In the genomic region with DNA sequence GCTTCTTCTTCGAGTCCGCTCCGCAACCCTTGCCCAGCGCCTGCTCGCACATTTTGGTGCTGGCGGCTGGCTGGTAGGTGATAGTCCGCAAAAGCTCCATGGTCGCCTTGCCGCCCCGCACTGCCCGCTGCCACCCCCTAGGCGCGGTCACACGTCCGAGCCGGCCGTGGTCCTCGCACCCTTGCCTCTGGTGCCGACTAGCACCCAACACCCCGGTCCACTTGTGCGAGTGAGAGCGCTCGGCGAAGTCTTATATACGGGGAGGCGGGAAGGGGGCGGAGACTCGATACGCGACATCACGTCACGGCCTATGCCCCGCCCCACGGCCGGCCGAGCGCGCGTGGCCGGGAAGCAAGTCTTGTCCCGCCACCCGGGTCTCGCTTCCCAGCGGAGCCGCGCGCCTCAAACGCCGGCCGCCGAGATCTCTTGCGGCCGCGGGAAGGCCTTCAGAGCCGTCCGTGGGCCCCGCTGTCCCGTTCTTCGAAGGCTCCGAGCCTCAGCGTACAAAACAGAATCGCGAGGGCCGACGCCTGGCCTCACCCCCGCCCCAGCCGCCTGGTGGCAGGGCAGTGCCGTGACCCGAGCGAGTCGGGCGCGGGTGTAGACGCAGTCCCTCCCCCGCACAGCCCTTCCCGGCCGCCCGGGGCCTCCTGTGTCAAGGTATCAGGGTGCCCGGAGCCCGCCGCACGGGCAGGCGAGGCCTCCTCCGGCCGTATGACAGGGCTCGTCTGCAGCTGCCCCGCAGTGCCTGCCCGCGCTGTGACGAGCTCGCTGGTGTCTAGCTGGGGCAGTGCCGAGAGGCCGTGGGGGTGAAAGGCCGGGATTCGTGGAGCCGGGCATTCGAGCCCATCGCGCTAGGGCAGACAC, we compare ENCODE assay signal across 8 cellular contexts. TPM values are rescaled to one million over a fixed set of nuclear protein-coding genes. Genes with fewer than 3 reads are reported as not detected.
A peak's percentile ranks its signal among the peaks of the same experiment; 100 is the strongest.
DNase-seq lines count a peak whose midpoint lies in the region; ATAC-seq and TF ChIP-seq lines count a peak whose summit lies in the region.

A gene (minus strand): TSS at position 227 of the 867 bp plus-strand sequence. CDS start 127 bp downstream, at position 100.

- no peaks in the 10 kb centered on the region for H3K79me2 ChIP-seq in DOHH2 (ENCODE audit: control insufficient read depth, low read length)

- H3K9me3 ChIP-seq in DOHH2 (ENCODE audit: control insufficient read depth, insufficient read depth, low read length), result no peaks in the 10 kb centered on the region
- no peaks in the 10 kb centered on the region for H3K9me3 ChIP-seq in adipocyte (ENCODE audit: control insufficient read depth, low read length)
- no peaks in the 10 kb centered on the region for H3K9me3 ChIP-seq in transverse colon

- no peak for TF ChIP-seq EP300 in transverse colon (IDR thresholded peaks at IDR 0.05; ENCODE audit: low read depth)

- no peaks in the 10 kb centered on the region for H3K9me2 ChIP-seq in DOHH2 (replicated peaks; ENCODE audit: control insufficient read depth, low read length)

- H4K20me1 ChIP-seq in DOHH2 (ENCODE audit: control insufficient read depth, insufficient read depth, low read depth, low read length), result no peaks in the 10 kb centered on the region

- TF ChIP-seq CTCF in DOHH2 (IDR thresholded peaks at IDR 0.05; ENCODE audit: low read depth, low read length, poor library complexity, severe bottlenecking), result no peak
- TF ChIP-seq CTCF in transverse colon (IDR thresholded peaks at IDR 0.05), result peak in 4 of 5 experiments; percentile 39 to 91 (median 59)

- in situ Hi-C loops in transverse colon (cut with MboI; ENCODE audit: low pct_ligation_motif_present in 1 of 4, low pct_unique_long_range_greater_than_20kb in 1 of 4, low sequenced_read_pairs in 3 of 4), result loop anchor here (10.0 to 25.0 kb wide), 7 partner anchors 573 to 1165 kb away; no protein-coding TSS in a partner anchor

- H3K9ac ChIP-seq in adipocyte (ENCODE audit: low read length), result peak within 1 kb of the TSS; percentile 89

- H3K4me3 ChIP-seq in DOHH2 (ENCODE audit: low read length), result peak within 1 kb of the TSS; percentile 80
- H3K4me3 ChIP-seq in adipocyte (ENCODE audit: low read length), result peak within 1 kb of the TSS; percentile 93
- peak within 1 kb of the TSS; percentile 76 to 90 (median 82) for H3K4me3 ChIP-seq in transverse colon

- peak; percentile 100 for TF ChIP-seq POLR2A in transverse colon (IDR thresholded peaks at IDR 0.05)

- H3K36me3 ChIP-seq in DOHH2 (ENCODE audit: control insufficient read depth, low read length) (no peaks in the 10 kb centered on the region), adipocyte (ENCODE audit: control insufficient read depth, insufficient read depth, low read length, severe bottlenecking) (peaks cover 29% of the 10 kb centered on the region), transverse colon (peaks cover 0 to 9% (median 0%) of the 10 kb centered on the region in 4 donors)

- H3F3A ChIP-seq in DOHH2 (ENCODE audit: control insufficient read depth, insufficient read depth), result no peaks in the 10 kb centered on the region

- intact Hi-C loops in cardiac septum (cut with DNase I), result loop anchor here (1.0 to 10.0 kb wide), 12 partner anchors 95 to 1555 kb away; a partner anchor contains a TSS
- intact Hi-C loops in posterior cingulate gyrus (cut with DNase I), result loop anchor here (1.0 to 5.0 kb wide), 4 partner anchors 573 to 1161 kb away; no protein-coding TSS in a partner anchor
- intact Hi-C loops in transverse colon (cut with DNase I; ENCODE audit: low total_unique reads), result loop anchor here (1.0 to 5.0 kb wide), 3 partner anchors 683 to 1283 kb away; no protein-coding TSS in a partner anchor

- H3K4me2 ChIP-seq in DOHH2 (ENCODE audit: low read length), result peak within 1 kb of the TSS; percentile 95

- H3K27ac ChIP-seq in DOHH2 (ENCODE audit: low read depth, low read length) (no peak within 1 kb of the TSS), transverse colon (peak within 1 kb of the TSS; percentile 93 to 97 (median 96))

- H3K4me1 ChIP-seq in DOHH2 (ENCODE audit: control insufficient read depth, low read length) (peaks cover 22% of the 10 kb centered on the region), adipocyte (ENCODE audit: control insufficient read depth, insufficient read depth, low read length) (peaks cover 24% of the 10 kb centered on the region), transverse colon (peaks cover 0 to 25% (median 9%) of the 10 kb centered on the region in 4 donors)

- peak; percentile 59 for DNase-seq in HuH-7.5 (ENCODE audit: low spot score)
- DNase-seq in SW 1271 (lab: John Stamatoyannopoulos, UW), result peak; percentile 82 to 89
- peak; percentile 97 for DNase-seq in adipocyte (ENCODE audit: low read depth)
- DNase-seq in cardiac septum (ENCODE audit: low spot score), result peak; percentile 99
- DNase-seq in posterior cingulate gyrus, result peak; percentile 92 to 100 (median 98)
- peak; percentile 96 for DNase-seq in transverse colon

- WGBS in transverse colon (ENCODE audit: low coverage in 1 of 2), 2 donors, result 1% methylated on average over 29 of the region's 99 CpGs; no CpG with 5 or more reads in 1 of the 2 donors

- peak; percentile 77 for ATAC-seq in GM21529 (IDR thresholded peaks at IDR 0.05; ENCODE audit: unreplicated experiment)

- H3K27me3 ChIP-seq in DOHH2 (ENCODE audit: control insufficient read depth, low read length), result peaks cover 26% of the 10 kb centered on the region
- no peaks in the 10 kb centered on the region for H3K27me3 ChIP-seq in adipocyte (replicated peaks; ENCODE audit: control insufficient read depth, insufficient read depth, low read length)
- H3K27me3 ChIP-seq in transverse colon, result no peaks in the 10 kb centered on the region

RNA-seq across cellular contexts. Expression of the gene that starts here (rescaled TPM):
- total RNA-seq in cardiac septum, result 117 TPM
- 10 to 100 TPM in 3 of 4 donors, 1 to 10 TPM in 1; 6.0 to 78.6 (median 40.6) TPM for total RNA-seq in transverse colon
